ENCODE assay signal across 8 cellular contexts in genomic region chr11:75667268-75667830, GRCh38.
DNase-seq lines count a peak whose midpoint lies in the region; ATAC-seq lines count a peak whose summit lies in the region.

No MANE protein-coding gene starts in this region.

- H3K27me3 Mint-ChIP-seq in T-helper 1 cell treated with Interleukin-12 subunit alpha and Interleukin-12 subunit beta and Interleukin-4 antibody, amounts not matched to agents 30 μg/mL and 1 μg/mL, for 36 hours (ENCODE audit: low read depth): peaks cover 76% of the 10 kb centered on the region
- H3K27me3 Mint-ChIP-seq in stimulated activated naive CD8-positive, alpha-beta T cell treated with anti-CD3 and anti-CD28 coated beads, Interleukin-15, amount 100 ng/mL, for 72 hours: peaks cover 88% of the 10 kb centered on the region

- no peak overlapping the region for H3K27ac Mint-ChIP-seq in T-helper 1 cell treated with Interleukin-12 subunit alpha and Interleukin-12 subunit beta and Interleukin-4 antibody, amounts not matched to agents 30 μg/mL and 1 μg/mL, for 36 hours
- H3K27ac Mint-ChIP-seq in stimulated activated naive CD8-positive, alpha-beta T cell treated with anti-CD3 and anti-CD28 coated beads, Interleukin-15, amount 100 ng/mL, for 72 hours: no peak overlapping the region

- DNase-seq in T-helper 1 cell (no peak), NCI-H510A (lab: John Stamatoyannopoulos, UW) (peak; percentile 63), cerebellar cortex (ENCODE audit: low spot score) (peak; percentile 36), kidney tubule cell (ENCODE audit: low spot score) (peak; percentile 28), dedifferentiated amniotic fluid mesenchymal stem cell (ENCODE audit: extremely low spot score) (no peak), NOMO-1 (lab: John Stamatoyannopoulos, UW; ENCODE audit: unreplicated experiment in 2 of 2) (no peak)
- peak in 1 of 2 donors; percentile 19 for DNase-seq in stimulated activated naive CD8-positive, alpha-beta T cell treated with anti-CD3 and anti-CD28 coated beads, Interleukin-15, amount 100 ng/mL, for 72 hours

- peak overlapping the region; percentile 83 for H3K4me3 Mint-ChIP-seq in T-helper 1 cell treated with Interleukin-12 subunit alpha and Interleukin-12 subunit beta and Interleukin-4 antibody, amounts not matched to agents 30 μg/mL and 1 μg/mL, for 36 hours
- peak overlapping the region; percentile 62 to 67 for H3K4me3 Mint-ChIP-seq in stimulated activated naive CD8-positive, alpha-beta T cell treated with anti-CD3 and anti-CD28 coated beads, Interleukin-15, amount 100 ng/mL, for 72 hours

- peak; percentile 56 for ATAC-seq in stimulated activated naive CD8-positive, alpha-beta T cell treated with anti-CD3 and anti-CD28 coated beads, Interleukin-15, amount 100 ng/mL, for 72 hours

- peaks cover 7% of the 10 kb centered on the region for H3K36me3 Mint-ChIP-seq in T-helper 1 cell treated with Interleukin-12 subunit alpha and Interleukin-12 subunit beta and Interleukin-4 antibody, amounts not matched to agents 30 μg/mL and 1 μg/mL, for 36 hours (ENCODE audit: low read depth)

- peaks cover 22% of the 10 kb centered on the region for H3K4me1 Mint-ChIP-seq in T-helper 1 cell treated with Interleukin-12 subunit alpha and Interleukin-12 subunit beta and Interleukin-4 antibody, amounts not matched to agents 30 μg/mL and 1 μg/mL, for 36 hours (ENCODE audit: low read depth)
- H3K4me1 Mint-ChIP-seq in stimulated activated naive CD8-positive, alpha-beta T cell treated with anti-CD3 and anti-CD28 coated beads, Interleukin-15, amount 100 ng/mL, for 72 hours: peaks cover 26% of the 10 kb centered on the region

- peaks cover 5% of the 10 kb centered on the region for H3K9me3 Mint-ChIP-seq in T-helper 1 cell treated with Interleukin-12 subunit alpha and Interleukin-12 subunit beta and Interleukin-4 antibody, amounts not matched to agents 30 μg/mL and 1 μg/mL, for 36 hours
- H3K9me3 Mint-ChIP-seq in stimulated activated naive CD8-positive, alpha-beta T cell treated with anti-CD3 and anti-CD28 coated beads, Interleukin-15, amount 100 ng/mL, for 72 hours: peaks cover 0 to 7% of the 10 kb centered on the region in 2 donors

Comparison
In these comparisons a context has a peak if more than half of its experiments do, and no peak if none do; other contexts are left out.
1. DNase-seq: peak in NCI-H510A (single experiment), cerebellar cortex (single experiment) and kidney tubule cell (single experiment); none in T-helper 1 cell (0 of 5), dedifferentiated amniotic fluid mesenchymal stem cell (single experiment) and NOMO-1 (0 of 2).